In genomic region chr2:23312996-23313606, GRCh38 we compare ENCODE assay signal across 8 cellular contexts.
A peak's percentile ranks its signal among the peaks of the same experiment; 100 is the strongest.
DNase-seq lines count a peak whose midpoint lies in the region; ATAC-seq, FAIRE-seq and TF ChIP-seq lines count a peak whose summit lies in the region.

No MANE protein-coding gene starts in this region.

- H3K27ac ChIP-seq in SK-N-SH (ENCODE audit: low read depth in 2 of 2, low read length in 1 of 2) (no peak overlapping the region), hepatocyte (no peak overlapping the region), esophagus muscularis mucosa (replicated peaks in 1 of 4) (no peak overlapping the region)

- H3K79me2 ChIP-seq in SK-N-SH (ENCODE audit: insufficient read depth) (no peaks in the 10 kb centered on the region), hepatocyte (no peaks in the 10 kb centered on the region)

- H2AFZ ChIP-seq in SK-N-SH (ENCODE audit: low read depth), result no peak overlapping the region
- H2AFZ ChIP-seq in hepatocyte, result no peak overlapping the region

- peak; percentile 79 for ATAC-seq in HG02943 (IDR thresholded peaks at IDR 0.05; ENCODE audit: low read depth, unreplicated experiment)
- ATAC-seq in HG02763 (IDR thresholded peaks at IDR 0.05; ENCODE audit: unreplicated experiment), result no peak

- H3K36me3 ChIP-seq in SK-N-SH (replicated peaks in 1 of 2; ENCODE audit: control insufficient read depth in 1 of 2, insufficient read depth in 2 of 2, low read length in 1 of 2), result no peaks in the 10 kb centered on the region
- no peaks in the 10 kb centered on the region for H3K36me3 ChIP-seq in hepatocyte (replicated peaks; ENCODE audit: insufficient read depth, low read depth)
- no peaks in the 10 kb centered on the region for H3K36me3 ChIP-seq in esophagus muscularis mucosa

- H3K4me2 ChIP-seq in SK-N-SH (no peak overlapping the region), hepatocyte (no peak overlapping the region)

- DNase-seq in 8988T (peak; percentile 45), GM12891 (ENCODE audit: insufficient read length, low spot score) (peak; percentile 44), SK-N-SH (peak; percentile 66), hepatocyte (ENCODE audit: low spot score) (peak; percentile 22), G401 (ENCODE audit: low spot score) (no peak), esophagus muscularis mucosa (ENCODE audit: extremely low spot score) (no peak)

- H3F3A ChIP-seq in SK-N-SH (replicated peaks; ENCODE audit: insufficient read depth), result no peaks in the 10 kb centered on the region

- intact Hi-C loops in esophagus muscularis mucosa (cut with DNase I), result no loop called here

- FAIRE-seq in GM12891 (lab: Jason Lieb, UNC), result peak; percentile 16

- WGBS in SK-N-SH (ENCODE audit: low lambda C conversion rate), result 49% methylated on average over 10 of the region's 10 CpGs
- WGBS in hepatocyte (ENCODE audit: low lambda C conversion rate, missing lambda C conversion rate), result 51% methylated on average over 10 of the region's 10 CpGs
- WGBS in esophagus muscularis mucosa, result 65% methylated on average over 8 of the region's 10 CpGs

- H4K20me1 ChIP-seq in SK-N-SH (ENCODE audit: insufficient read depth), result no peaks in the 10 kb centered on the region
- H4K20me1 ChIP-seq in hepatocyte (ENCODE audit: insufficient read depth, poor library complexity, severe bottlenecking), result no peaks in the 10 kb centered on the region

- H3K9me2 ChIP-seq in SK-N-SH, result no peaks in the 10 kb centered on the region
- no peaks in the 10 kb centered on the region for H3K9me2 ChIP-seq in hepatocyte (replicated peaks; ENCODE audit: insufficient read depth)

- no peak for TF ChIP-seq EP300 in SK-N-SH (IDR thresholded peaks at IDR 0.05; ENCODE audit: borderline replicate concordance in 1 of 2, low read depth in 1 of 2, low read length in 1 of 2)
- no peak for TF ChIP-seq EP300 in esophagus muscularis mucosa (IDR thresholded peaks at IDR 0.05)

- POLR2A ChIA-PET in SK-N-SH (lab: Yijun Ruan, JAX), result no interaction called here

- H3K9me3 ChIP-seq in SK-N-SH (no peaks in the 10 kb centered on the region), hepatocyte (ENCODE audit: low read depth) (no peaks in the 10 kb centered on the region), esophagus muscularis mucosa (no peaks in the 10 kb centered on the region)

- H3K4me1 ChIP-seq in SK-N-SH (ENCODE audit: control insufficient read depth in 1 of 2, insufficient read depth in 2 of 2, low read depth in 1 of 2, low read length in 1 of 2) (no peaks in the 10 kb centered on the region), hepatocyte (ENCODE audit: insufficient read depth) (no peaks in the 10 kb centered on the region), esophagus muscularis mucosa (no peaks in the 10 kb centered on the region)

- H3K27me3 ChIP-seq in SK-N-SH (ENCODE audit: insufficient read depth) (peaks cover 5% of the 10 kb centered on the region; the same call in 1 of the 2 replicates), hepatocyte (no peaks in the 10 kb centered on the region), esophagus muscularis mucosa (no peaks in the 10 kb centered on the region)

- TF ChIP-seq CTCF in SK-N-SH (IDR thresholded peaks at IDR 0.05) (peak; percentile 75), hepatocyte (IDR thresholded peaks at IDR 0.05; ENCODE audit: poor library complexity) (peak; percentile 29), esophagus muscularis mucosa (IDR thresholded peaks at IDR 0.05) (peak in 1 of 3 experiments; percentile 34)

- TF ChIP-seq RAD21 in SK-N-SH (IDR thresholded peaks at IDR 0.05; ENCODE audit: low read length), result peak; percentile 58

- TF ChIP-seq POLR2A in GM12891 (IDR thresholded peaks at IDR 0.05; ENCODE audit: low read depth, low read length), result no peak
- no peak for TF ChIP-seq POLR2A in esophagus muscularis mucosa (IDR thresholded peaks at IDR 0.05; ENCODE audit: low read depth)

- in situ Hi-C loops in G401 (cut with HindIII; ENCODE audit: low sequenced_read_pairs), result no loop called here

- no peak overlapping the region for H3K9ac ChIP-seq in SK-N-SH

- H3K4me3 ChIP-seq in SK-N-SH (ENCODE audit: low read depth in 2 of 2, low read length in 1 of 2), result no peak overlapping the region; a peak in 1 of 4 replicates
- H3K4me3 ChIP-seq in hepatocyte, result no peak overlapping the region
- no peak overlapping the region for H3K4me3 ChIP-seq in esophagus muscularis mucosa

- CTCF ChIA-PET in SK-N-SH (lab: Yijun Ruan, JAX), result interaction anchor here (0.5 to 2.3 kb wide), 15 partner anchors 8 to 448 kb away, joined by 3 to 10 read pairs (median 3); no protein-coding TSS in a partner anchor

TF ChIP-seq in GM12891, 5 proteins besides CTCF, POLR2A, EP300 and RAD21:
- TF ChIP-seq POU2F2 (IDR thresholded peaks at IDR 0.05; ENCODE audit: low read depth, low read length) (no peak), POLR2AphosphoS5 (IDR thresholded peaks at IDR 0.05; ENCODE audit: low read depth, low read length) (no peak)

TF ChIP-seq in SK-N-SH, 30 proteins besides CTCF, POLR2A, EP300 and RAD21:
- TF ChIP-seq FOXJ3 (CRISPR knock-in tag; IDR thresholded peaks at IDR 0.05) (no peak), RXRA (IDR thresholded peaks at IDR 0.05; ENCODE audit: borderline replicate concordance, low read depth) (no peak), FOXM1 (IDR thresholded peaks at IDR 0.05; ENCODE audit: low read depth) (no peak), GABPA (IDR thresholded peaks at IDR 0.05; ENCODE audit: low read depth) (no peak), FOSL2 (IDR thresholded peaks at IDR 0.05; ENCODE audit: borderline replicate concordance, low read depth) (no peak), GATA2 (CRISPR knock-in tag; IDR thresholded peaks at IDR 0.05) (no peak), EZH2phosphoT487 (IDR thresholded peaks at IDR 0.05; ENCODE audit: borderline replicate concordance, low read depth) (no peak), TAF1 (IDR thresholded peaks at IDR 0.05; ENCODE audit: borderline replicate concordance, low read depth, low read length) (no peak), ELF1 (IDR thresholded peaks at IDR 0.05) (no peak)
- TF ChIP-seq, protein P1, sequence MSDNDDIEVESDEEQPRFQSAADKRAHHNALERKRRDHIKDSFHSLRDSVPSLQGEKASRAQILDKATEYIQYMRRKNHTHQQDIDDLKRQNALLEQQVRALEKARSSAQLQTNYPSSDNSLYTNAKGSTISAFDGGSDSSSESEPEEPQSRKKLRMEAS (IDR thresholded peaks at IDR 0.05; ENCODE audit: low read depth), result no peak

Comparison
In these comparisons a context has a peak if more than half of its experiments do, and no peak if none do; other contexts are left out.
1. DNase-seq: peak in 8988T (single experiment), GM12891 (single experiment), SK-N-SH (single experiment) and hepatocyte (single experiment); none in G401 (single experiment) and esophagus muscularis mucosa (single experiment).